Comparison of ENCODE assay signal across 1 cellular context in genomic region chr9:131999692-132000551, GRCh38.
TF ChIP-seq lines count a peak whose summit lies in the region.

No MANE protein-coding gene starts in this region.

TF ChIP-seq in IMR-90, 13 proteins besides CTCF, POLR2A, EP300 and RAD21:
- peak; percentile 39; the same call in 1 of the 2 replicates for TF ChIP-seq BHLHE40 (IDR thresholded peaks at IDR 0.05; ENCODE audit: low read depth, low read length)
- TF ChIP-seq RFX5 (IDR thresholded peaks at IDR 0.05; ENCODE audit: low read depth, low read length), result no peak
- no peak for TF ChIP-seq MAFK (IDR thresholded peaks at IDR 0.05; ENCODE audit: low read depth, low read length)
- TF ChIP-seq USF2 (IDR thresholded peaks at IDR 0.05; ENCODE audit: low read depth, low read length), result no peak
- no peak for TF ChIP-seq RCOR1 (IDR thresholded peaks at IDR 0.05; ENCODE audit: insufficient replicate concordance, low read length)
- TF ChIP-seq NFE2L2 (IDR thresholded peaks at IDR 0.05; ENCODE audit: low read depth, low read length), result no peak
- no peak for TF ChIP-seq CHD1 (IDR thresholded peaks at IDR 0.05; ENCODE audit: low read depth, low read length)
- TF ChIP-seq FOS (IDR thresholded peaks at IDR 0.05; ENCODE audit: low read depth, low read length), result peak; percentile 32
- TF ChIP-seq SMC3 (IDR thresholded peaks at IDR 0.05; ENCODE audit: low read depth, low read length), result 0 out of 2 replicates have a peak, but pooled peaks have one; percentile 26
- no peak for TF ChIP-seq MAZ (IDR thresholded peaks at IDR 0.05; ENCODE audit: borderline replicate concordance, low read depth, low read length)
- no peak for TF ChIP-seq ELK1 (IDR thresholded peaks at IDR 0.05; ENCODE audit: borderline replicate concordance, low read depth, low read length)
- no peak for TF ChIP-seq CEBPB (IDR thresholded peaks at IDR 0.05; ENCODE audit: low read depth, low read length)
